Comparison of ENCODE assay signal across 11 cellular contexts in genomic region chr15:96261575-96262034, GRCh38.
A peak's percentile ranks its signal among the peaks of the same experiment; 100 is the strongest.
DNase-seq lines count a peak whose midpoint lies in the region; ATAC-seq and TF ChIP-seq lines count a peak whose summit lies in the region.
"Had no signal": no experiment of that assay in that cellular context is flagged by ENCODE, and none has a peak within 500 bp of the region (broad histone marks: within the 10 kb centered on the region; RNA-seq: fewer than 3 reads in every experiment).

No MANE protein-coding gene starts in this region.

- 35% methylated on average over 4 of the region's 4 CpGs for WGBS in hepatocyte (ENCODE audit: low lambda C conversion rate, missing lambda C conversion rate)

- peak; percentile 82 for ATAC-seq in GM18499 (IDR thresholded peaks at IDR 0.05; ENCODE audit: insufficient read depth, unreplicated experiment)
- ATAC-seq in GM21529 (IDR thresholded peaks at IDR 0.05; ENCODE audit: unreplicated experiment): peak; percentile 70
- ATAC-seq in HG03175 (IDR thresholded peaks at IDR 0.05; ENCODE audit: unreplicated experiment): peak; percentile 69
- ATAC-seq: upper lobe of right lung had no signal

- H4K20me1 ChIP-seq in hepatocyte (ENCODE audit: insufficient read depth, poor library complexity, severe bottlenecking): no peaks in the 10 kb centered on the region

- H3K36me3 ChIP-seq in hepatocyte (replicated peaks; ENCODE audit: insufficient read depth, low read depth): no peaks in the 10 kb centered on the region
- H3K36me3 ChIP-seq: upper lobe of right lung had no signal

- no peaks in the 10 kb centered on the region for H3K9me3 ChIP-seq in hepatocyte (ENCODE audit: low read depth)
- H3K9me3 ChIP-seq: upper lobe of right lung had no signal

- H3K4me1 ChIP-seq in hepatocyte (ENCODE audit: insufficient read depth): peaks cover 52% of the 10 kb centered on the region

- peak overlapping the region; percentile 62 for H3K27ac ChIP-seq in hepatocyte
- H3K27ac ChIP-seq: upper lobe of right lung had no signal

- no peaks in the 10 kb centered on the region for H3K79me2 ChIP-seq in hepatocyte

- no peak for TF ChIP-seq CTCF in hepatocyte (IDR thresholded peaks at IDR 0.05; ENCODE audit: poor library complexity)

- DNase-seq in hepatocyte (ENCODE audit: low spot score) (peak; percentile 48), middle frontal gyrus (ENCODE audit: extremely low spot score, low spot score) (no peak), NCI-H524 (lab: John Stamatoyannopoulos, UW) (no peak), COLO668 (lab: John Stamatoyannopoulos, UW; ENCODE audit: unreplicated experiment) (no peak), NCI-H2196 treated with DMSO at 0.1 percent for 48 hours (lab: John Stamatoyannopoulos, UW; ENCODE audit: unreplicated experiment) (no peak)
- DNase-seq: HCEC 1CT, NCI-H82, upper lobe of right lung had no signal

- no peaks in the 10 kb centered on the region for H3K9me2 ChIP-seq in hepatocyte (replicated peaks; ENCODE audit: insufficient read depth)

- H2AFZ ChIP-seq in hepatocyte: no peak overlapping the region

- H3K27me3 ChIP-seq in hepatocyte: no peaks in the 10 kb centered on the region
- H3K27me3 ChIP-seq: upper lobe of right lung had no signal

- H3K4me2 ChIP-seq in hepatocyte: peak overlapping the region; percentile 52

- H3K4me3 ChIP-seq in hepatocyte: no peak overlapping the region
- H3K4me3 ChIP-seq: upper lobe of right lung had no signal
